ENCODE assay signal across 22 cellular contexts in genomic region chr20:62473200-62473585, GRCh38. TPM values are rescaled to one million over a fixed set of nuclear protein-coding genes. Genes with fewer than 3 reads are reported as not detected.
DNase-seq lines count a peak whose midpoint lies in the region; ATAC-seq, FAIRE-seq and TF ChIP-seq lines count a peak whose summit lies in the region.
"Had no signal": no experiment of that assay in that cellular context is flagged by ENCODE, and none has a peak within 500 bp of the region (broad histone marks: within the 10 kb centered on the region; RNA-seq: fewer than 3 reads in every experiment).

No MANE protein-coding gene starts in this region.

- H4K20me1 ChIP-seq in K562 (replicated peaks; ENCODE audit: control insufficient read depth, insufficient read depth, low read length) (no peaks in the 10 kb centered on the region), smooth muscle cell (ENCODE audit: low read depth) (peaks cover 8% of the 10 kb centered on the region)

- H3K27me3 ChIP-seq in Panc1 (ENCODE audit: control insufficient read depth, insufficient read depth, low read length) (no peaks in the 10 kb centered on the region), K562 (ENCODE audit: control insufficient read depth in 2 of 2, insufficient read depth in 2 of 2, low read length in 2 of 2) (peaks cover 8 to 40% of the 10 kb centered on the region in 2 experiments; a peak in 4 of 5 replicates), smooth muscle cell (ENCODE audit: low read depth) (peaks cover 12% of the 10 kb centered on the region), vagina (peaks cover 21% of the 10 kb centered on the region)

- no peaks in the 10 kb centered on the region for H3K9me1 ChIP-seq in K562 (ENCODE audit: control insufficient read depth, insufficient read depth, low read length)

- H3K9ac ChIP-seq in K562 (ENCODE audit: insufficient read depth in 1 of 2, low read depth in 2 of 2, low read length in 2 of 2) (no peak overlapping the region; a peak in 2 of 4 replicates), smooth muscle cell (ENCODE audit: low read depth) (no peak overlapping the region)
- H3K9ac ChIP-seq: GM23248 had no signal

- peak overlapping the region; percentile 53 for H3K4me3 Mint-ChIP-seq in mesothelial cell of epicardium

- H3K4me3 ChIP-seq in Panc1 (ENCODE audit: low read depth in 2 of 2, low read length in 2 of 2) (peak overlapping the region; percentile 57 to 69), K562 (no peak overlapping the region), smooth muscle cell (peak overlapping the region; percentile 71), vagina (no peak overlapping the region)
- H3K4me3 ChIP-seq: GM23248 had no signal

- ATAC-seq in Panc1 (no peak), K562 (no peak), GM21576 (IDR thresholded peaks at IDR 0.05; ENCODE audit: unreplicated experiment) (no peak)

- H3K4me2 ChIP-seq in K562 (ENCODE audit: insufficient read depth, low read length) (no peak overlapping the region), smooth muscle cell (no peak overlapping the region)

- in situ Hi-C loops in Panc1 (cut with HindIII; ENCODE audit: low pct_unique_long_range_greater_than_20kb, low sequenced_read_pairs), result no loop called here
- in situ Hi-C loops in K562 (cut with MboI), result no loop called here

- FAIRE-seq in K562 (lab: Jason Lieb, UNC), result no peak
- FAIRE-seq: D721Med, GM19239 had no signal

- H3K36me3 Mint-ChIP-seq in mesothelial cell of epicardium, result no peaks in the 10 kb centered on the region

- H3K36me3 ChIP-seq in Panc1 (ENCODE audit: control insufficient read depth, insufficient read depth, low read length) (peaks cover 2% of the 10 kb centered on the region; the same call in 1 of the 2 replicates), K562 (ENCODE audit: control insufficient read depth, insufficient read depth, low read length) (no peaks in the 10 kb centered on the region), smooth muscle cell (ENCODE audit: low read depth) (no peaks in the 10 kb centered on the region), vagina (no peaks in the 10 kb centered on the region)

- TF ChIP-seq RAD21 in K562 (CRISPR knock-in tag; conservative IDR thresholded peaks at IDR 0.05 in 1 of 2, IDR thresholded peaks at IDR 0.05 in 1 of 2), result no peak

- intact Hi-C loops in Panc1 (cut with micrococcal nuclease; ENCODE audit: unreplicated experiment), result loop anchor here (10.0 kb wide), 1 partner anchor 322 kb away; the partner anchor contains the start of gene MRGBP
- intact Hi-C loops in K562 (cut with micrococcal nuclease), result no loop called here
- intact Hi-C loops in vagina (cut with DNase I), result no loop called here

- H3K9me3 Mint-ChIP-seq in mesothelial cell of epicardium, result no peaks in the 10 kb centered on the region
- H3K9me3 Mint-ChIP-seq: H9 had no signal

- no peak for TF ChIP-seq CTCF in Panc1 (IDR thresholded peaks at IDR 0.05)
- no peak for TF ChIP-seq CTCF in K562 (IDR thresholded peaks at IDR 0.05 in 2 of 3, conservative IDR thresholded peaks at IDR 0.05 in 1 of 3; ENCODE audit: insufficient read depth in 2 of 3, low read depth in 1 of 3, low read length in 3 of 3)
- no peak for TF ChIP-seq CTCF in mesothelial cell of epicardium (IDR thresholded peaks at IDR 0.05; ENCODE audit: unreplicated experiment)
- no peak for TF ChIP-seq CTCF in smooth muscle cell (IDR thresholded peaks at IDR 0.05; ENCODE audit: borderline replicate concordance, insufficient read depth, poor library complexity, severe bottlenecking)
- TF ChIP-seq CTCF in vagina (IDR thresholded peaks at IDR 0.05), result no peak

- peaks cover 40% of the 10 kb centered on the region for H3K4me1 Mint-ChIP-seq in mesothelial cell of epicardium

- CTCF ChIA-PET in Panc1 (lab: Charles Lee), result no interaction called here
- CTCF ChIA-PET in K562 (lab: Yijun Ruan, JAX; ENCODE audit: low intra/inter-chr PET ratio), result no interaction called here

- no peak for TF ChIP-seq POLR2A in K562 (conservative IDR thresholded peaks at IDR 0.05)
- TF ChIP-seq POLR2A in vagina (IDR thresholded peaks at IDR 0.05), result no peak

- no peak overlapping the region for H2AFZ ChIP-seq in K562 (ENCODE audit: low read depth, low read length)
- H2AFZ ChIP-seq in smooth muscle cell (ENCODE audit: low read depth), result no peak overlapping the region
- H2AFZ ChIP-seq: GM23248 had no signal

- H3K27ac ChIP-seq in Panc1 (ENCODE audit: low read length) (peak overlapping the region; percentile 97), K562 (ENCODE audit: extremely low read depth, low read depth, low read length) (no peak overlapping the region), smooth muscle cell (ENCODE audit: low read depth) (no peak overlapping the region), vagina (no peak overlapping the region)
- H3K27ac ChIP-seq: GM23248 had no signal

- BruUV-seq in Panc1 (replicated peaks; lab: Mats Ljungman, UMichigan) (no TSS peak), K562 (replicated peaks; lab: Mats Ljungman, UMichigan) (no TSS peak)

- H3K9me3 ChIP-seq in Panc1 (ENCODE audit: control insufficient read depth, insufficient read depth, low read depth, low read length), result no peaks in the 10 kb centered on the region
- H3K9me3 ChIP-seq in K562 (replicated peaks; ENCODE audit: control insufficient read depth, insufficient read depth, low read depth, low read length), result no peaks in the 10 kb centered on the region
- no peaks in the 10 kb centered on the region for H3K9me3 ChIP-seq in smooth muscle cell (replicated peaks; ENCODE audit: low read depth)
- H3K9me3 ChIP-seq in vagina, result no peaks in the 10 kb centered on the region

- H3K79me2 ChIP-seq in K562 (ENCODE audit: control insufficient read depth, insufficient read depth, low read length) (no peaks in the 10 kb centered on the region), smooth muscle cell (ENCODE audit: low read depth) (peaks cover 15% of the 10 kb centered on the region)

- 65% methylated on average over 22 of the region's 24 CpGs for WGBS in K562 (ENCODE audit: insufficient coverage, low coverage, missing lambda C conversion rate)
- 87% methylated on average over 23 of the region's 24 CpGs for WGBS in smooth muscle cell (ENCODE audit: low lambda C conversion rate)

- H3K27ac Mint-ChIP-seq in mesothelial cell of epicardium, result no peak overlapping the region
- H3K27ac Mint-ChIP-seq: H9 had no signal

- no peak for TF ChIP-seq EP300 in K562 (IDR thresholded peaks at IDR 0.05; ENCODE audit: low read length)

- POLR2A ChIA-PET in Panc1 (lab: Charles Lee), result interaction anchor here (0.6 to 1.2 kb wide), 2 partner anchors 144 to 242 kb away, joined by 3 to 5 read pairs; no protein-coding TSS in a partner anchor
- POLR2A ChIA-PET in K562 (lab: Yijun Ruan, JAX), result interaction anchor here (0.6 kb wide), 1 partner anchor 145 kb away, joined by 3 read pairs; no protein-coding TSS in a partner anchor

- H3K4me1 ChIP-seq in Panc1 (ENCODE audit: control insufficient read depth, insufficient read depth, low read length) (peaks cover 30% of the 10 kb centered on the region), K562 (replicated peaks in 1 of 2; ENCODE audit: control insufficient read depth in 2 of 2, insufficient read depth in 2 of 2, low read length in 2 of 2) (peaks cover 0 to 65% of the 10 kb centered on the region in 2 experiments; a peak in 2 of 5 replicates), smooth muscle cell (ENCODE audit: low read depth) (peaks cover 16% of the 10 kb centered on the region), vagina (peaks cover 27% of the 10 kb centered on the region)

- H3F3A ChIP-seq in smooth muscle cell (ENCODE audit: low read depth), result no peaks in the 10 kb centered on the region

- peaks cover 31% of the 10 kb centered on the region for H3K27me3 Mint-ChIP-seq in mesothelial cell of epicardium (ENCODE audit: low read depth)

- DNase-seq in Panc1 (ENCODE audit: low read depth, low spot score), result no peak
- no peak for DNase-seq in K562 (ENCODE audit: extremely low read depth in 1 of 4, low spot score in 3 of 4)
- no peak for DNase-seq in mesothelial cell of epicardium (ENCODE audit: low spot score in 2 of 2, unreplicated experiment in 2 of 2)
- DNase-seq in smooth muscle cell (lab: John Stamatoyannopoulos, UW; ENCODE audit: unreplicated experiment), result no peak
- DNase-seq in SW 1271 (lab: John Stamatoyannopoulos, UW), result no peak
- no peak for DNase-seq in vagina (ENCODE audit: extremely low spot score in 2 of 2)
- DNase-seq: GM23248, H9, Kasumi-1, MV-4-11, NCI-H1105, NCI-H2029, NCI-H446, NCI-H524 treated with DMSO at 0.1 percent for 48 hours, NCI-H774, SHP77 had no signal

RNA-seq across cellular contexts. Expression of gene GATA5, which starts 2.6 kb away (rescaled TPM):
- total RNA-seq in Panc1 (2021; ENCODE audit: unreplicated experiment) (53.2 TPM), K562 (2014; rRNA removed) (0.18 and 0.45 TPM in 2 replicates), K562 (2014; rRNA removed; fragmentation: Illumina TruSeq; extraction: Trizol) (0.06 TPM in 1 of 2 replicates, not detected in the other), K562 (2015; rRNA removed; fragmentation: Illumina TruSeq; extraction: Trizol) (0.08 and 0.22 TPM in 2 replicates), K562 (2021) (0.49 TPM in 2 replicates), mesothelial cell of epicardium (26.0 to 30.0 TPM (median 27.5 TPM) in 3 replicates), smooth muscle cell (1.6 and 1.9 TPM in 2 replicates), vagina (7.9 TPM)
- polyA plus RNA-seq in Panc1 (2012; ENCODE audit: insufficient read length), result 45.6 TPM
- 0.40 and 1.3 TPM in 2 replicates for total RNA-seq in K562 (2011; cell fraction: chromatin; rRNA removed; ENCODE audit: low replicate concordance)
- 0.66 and 0.67 TPM in 2 replicates for total RNA-seq in K562 (2011; cell fraction: nucleolus; rRNA removed)
- total RNA-seq in K562 (2011; cell fraction: nucleoplasm; rRNA removed), result 0.29 and 0.46 TPM in 2 replicates
- polyA plus RNA-seq in K562 (2011; rRNA removed) (0.57 and 0.68 TPM in 2 replicates), K562 (2014; fragmentation: Illumina TruSeq; extraction: Trizol) (0.09 and 0.11 TPM in 2 replicates), K562 (2014; fragmentation: Nextera tagmentation; extraction: Ambion mirVana) (not detected), K562 (2014; rRNA removed) (0.16 and 0.34 TPM in 2 replicates), smooth muscle cell (9.2 and 9.4 TPM in 2 replicates)
- polyA plus RNA-seq in K562 (2011; cell fraction: cytosol; rRNA removed), result 0.68 and 2.4 TPM in 2 replicates
- polyA plus RNA-seq in K562 (2011; cell fraction: nucleus; rRNA removed), result 1.4 and 2.7 TPM in 2 replicates
- 0.43 and 0.44 TPM in 2 replicates for polyA plus RNA-seq in K562 (2012)
- polyA minus RNA-seq in K562 (2011; rRNA and poly(A)+ RNA removed), result 0.12 and 0.39 TPM in 2 replicates
- 0.86 and 1.5 TPM in 2 replicates for polyA minus RNA-seq in K562 (2011; cell fraction: cytosol; rRNA and poly(A)+ RNA removed)
- polyA minus RNA-seq in K562 (2011; cell fraction: nucleus; rRNA and poly(A)+ RNA removed), result 0.67 TPM in 2 replicates
- total RNA-seq: GM23248, M059J, RPMI7951 had no signal
- polyA plus RNA-seq: BJ, GM23248 had no signal

RNA-seq across cellular contexts. Expression of gene RBBP8NL, which starts 45.9 kb away (rescaled TPM):
- total RNA-seq in Panc1 (2021; ENCODE audit: unreplicated experiment) (not detected), K562 (2014; rRNA removed) (not detected in 2 replicates), K562 (2014; rRNA removed; fragmentation: Illumina TruSeq; extraction: Trizol) (not detected in 2 replicates), K562 (2015; rRNA removed; fragmentation: Illumina TruSeq; extraction: Trizol) (not detected in 2 replicates), K562 (2021) (not detected in 2 replicates), mesothelial cell of epicardium (12.3 to 13.5 TPM (median 12.6 TPM) in 3 replicates), smooth muscle cell (0.27 and 0.40 TPM in 2 replicates), vagina (1.7 TPM)
- not detected for polyA plus RNA-seq in Panc1 (2012; ENCODE audit: insufficient read length)
- total RNA-seq in K562 (2011; cell fraction: chromatin; rRNA removed; ENCODE audit: low replicate concordance), result not detected in 2 replicates
- total RNA-seq in K562 (2011; cell fraction: nucleolus; rRNA removed), result not detected in 2 replicates
- total RNA-seq in K562 (2011; cell fraction: nucleoplasm; rRNA removed), result not detected in 2 replicates
- polyA plus RNA-seq in K562 (2011; rRNA removed) (not detected in 2 replicates), K562 (2014; fragmentation: Illumina TruSeq; extraction: Trizol) (not detected in 2 replicates), K562 (2014; fragmentation: Nextera tagmentation; extraction: Ambion mirVana) (not detected), K562 (2014; rRNA removed) (not detected in 2 replicates), smooth muscle cell (4.4 TPM in 1 of 2 replicates, not detected in the other)
- 0.04 TPM in 1 of 2 replicates, not detected in the other for polyA plus RNA-seq in K562 (2011; cell fraction: cytosol; rRNA removed)
- polyA plus RNA-seq in K562 (2011; cell fraction: nucleus; rRNA removed), result 0.09 TPM in 1 of 2 replicates, not detected in the other
- polyA plus RNA-seq in K562 (2012), result not detected in 2 replicates
- not detected in 2 replicates for polyA minus RNA-seq in K562 (2011; rRNA and poly(A)+ RNA removed)
- not detected in 2 replicates for polyA minus RNA-seq in K562 (2011; cell fraction: cytosol; rRNA and poly(A)+ RNA removed)
- polyA minus RNA-seq in K562 (2011; cell fraction: nucleus; rRNA and poly(A)+ RNA removed), result not detected in 2 replicates
- total RNA-seq: GM23248, M059J, RPMI7951 had no signal
- polyA plus RNA-seq: BJ, GM23248 had no signal

Comparison
In these comparisons a context has a peak if more than half of its experiments do, and no peak if none do; other contexts are left out.
1. H3K4me3 ChIP-seq: peak in Panc1 (2 of 2) and smooth muscle cell (single experiment); none in K562 (single experiment) and vagina (0 of 2).